In genomic region chr6:139154885-139155547, GRCh38 we compare ENCODE assay signal across 16 cellular contexts. TPM values are rescaled to one million over a fixed set of nuclear protein-coding genes. Genes with fewer than 3 reads are reported as not detected.
DNase-seq lines count a peak whose midpoint lies in the region; ATAC-seq and TF ChIP-seq lines count a peak whose summit lies in the region.
"Had no signal": no experiment of that assay in that cellular context is flagged by ENCODE, and none has a peak within 500 bp of the region (broad histone marks: within the 10 kb centered on the region; RNA-seq: fewer than 3 reads in every experiment).

No MANE protein-coding gene starts in this region.

- intact Hi-C loops in sciatic nerve (cut with DNase I) = no loop called here

- H3K9ac ChIP-seq in SK-N-MC (ENCODE audit: insufficient read length) = no peak overlapping the region
- H3K9ac ChIP-seq: KMS-11 had no signal

- H3K4me1 ChIP-seq in tibial nerve = peaks cover 0 to 56% (median 16%) of the 10 kb centered on the region in 4 donors

- H3K27ac Mint-ChIP-seq in stimulated activated naive CD8-positive, alpha-beta T cell treated with anti-CD3 and anti-CD28 coated beads, Interleukin-15, Interleukin-2, amounts not matched to agents 100 ng/mL and 50 ng/mL, for 24 hours = peak overlapping the region; percentile 99

- no peaks in the 10 kb centered on the region for H3K27me3 Mint-ChIP-seq in stimulated activated naive CD8-positive, alpha-beta T cell treated with anti-CD3 and anti-CD28 coated beads, Interleukin-15, Interleukin-2, amounts not matched to agents 100 ng/mL and 50 ng/mL, for 24 hours
- H3K27me3 Mint-ChIP-seq: effector memory CD8-positive, alpha-beta T cell; naive B cell had no signal

- no peak for DNase-seq in stimulated activated naive CD8-positive, alpha-beta T cell treated with anti-CD3 and anti-CD28 coated beads, Interleukin-15, Interleukin-2, amounts not matched to agents 100 U/mL and 50 U/mL, for 24 hours
- DNase-seq in SK-N-MC (ENCODE audit: low read depth, low spot score) (no peak), epithelial cell of esophagus (ENCODE audit: low read depth) (peak; percentile 67), sciatic nerve (ENCODE audit: low spot score) (no peak), tibial nerve (ENCODE audit: low spot score in 2 of 2) (no peak)
- DNase-seq: AML-193; Calu3; central memory CD4-positive, alpha-beta T cell; effector memory CD8-positive, alpha-beta T cell; naive B cell; NCI-H1105 treated with DMSO at 0.1 percent for 48 hours; NCI-H2171; SIG-M5 had no signal

- H3K27me3 ChIP-seq in tibial nerve = no peaks in the 10 kb centered on the region

- H3K36me3 ChIP-seq in SK-N-MC (ENCODE audit: insufficient read depth, low read length) (no peaks in the 10 kb centered on the region), tibial nerve (peaks cover 0 to 3% (median 0%) of the 10 kb centered on the region in 3 donors)

- no peak overlapping the region for H3K4me3 Mint-ChIP-seq in stimulated activated naive CD8-positive, alpha-beta T cell treated with anti-CD3 and anti-CD28 coated beads, Interleukin-15, Interleukin-2, amounts not matched to agents 100 ng/mL and 50 ng/mL, for 24 hours
- H3K4me3 Mint-ChIP-seq: naive B cell had no signal

- no peaks in the 10 kb centered on the region for H3K9me3 Mint-ChIP-seq in stimulated activated naive CD8-positive, alpha-beta T cell treated with anti-CD3 and anti-CD28 coated beads, Interleukin-15, Interleukin-2, amounts not matched to agents 100 ng/mL and 50 ng/mL, for 24 hours
- H3K9me3 Mint-ChIP-seq: effector memory CD8-positive, alpha-beta T cell; naive B cell had no signal

- peak overlapping the region; percentile 57; the same call in 1 of the 2 replicates for H3K27ac ChIP-seq in SK-N-MC
- no peak overlapping the region for H3K27ac ChIP-seq in tibial nerve
- H3K27ac ChIP-seq: KMS-11 had no signal

- TF ChIP-seq EP300 in tibial nerve (IDR thresholded peaks at IDR 0.05) = no peak

- 96% methylated on average over 9 of the region's 9 CpGs for WGBS in tibial nerve, 2 donors

- TF ChIP-seq POLR2A in tibial nerve (IDR thresholded peaks at IDR 0.05) = no peak

- peaks cover 86% of the 10 kb centered on the region for H3K4me1 Mint-ChIP-seq in stimulated activated naive CD8-positive, alpha-beta T cell treated with anti-CD3 and anti-CD28 coated beads, Interleukin-15, Interleukin-2, amounts not matched to agents 100 ng/mL and 50 ng/mL, for 24 hours (ENCODE audit: low read depth)

- ATAC-seq in stimulated activated naive CD8-positive, alpha-beta T cell treated with anti-CD3 and anti-CD28 coated beads, Interleukin-15, Interleukin-2, amounts not matched to agents 100 U/mL and 50 U/mL, for 24 hours = no peak
- ATAC-seq in sciatic nerve = no peak
- ATAC-seq in HG03135 (IDR thresholded peaks at IDR 0.05; ENCODE audit: unreplicated experiment) = no peak
- ATAC-seq: effector memory CD8-positive, alpha-beta T cell had no signal

- H3K36me3 Mint-ChIP-seq in stimulated activated naive CD8-positive, alpha-beta T cell treated with anti-CD3 and anti-CD28 coated beads, Interleukin-15, Interleukin-2, amounts not matched to agents 100 ng/mL and 50 ng/mL, for 24 hours (ENCODE audit: low read depth) = peaks cover 20% of the 10 kb centered on the region

- H3K9me3 ChIP-seq in SK-N-MC (ENCODE audit: low read depth, low read length) (no peaks in the 10 kb centered on the region), tibial nerve (no peaks in the 10 kb centered on the region)

- TF ChIP-seq CTCF in epithelial cell of esophagus (IDR thresholded peaks at IDR 0.05; ENCODE audit: insufficient read depth, low read depth, low read length, missing control alignments) (no peak), tibial nerve (IDR thresholded peaks at IDR 0.05) (no peak)

- no peak overlapping the region for H3K4me3 ChIP-seq in SK-N-MC
- H3K4me3 ChIP-seq in epithelial cell of esophagus (ENCODE audit: low read length) = no peak overlapping the region
- no peak overlapping the region for H3K4me3 ChIP-seq in tibial nerve

RNA-seq across cellular contexts. Expression of gene HECA, which starts 20.1 kb away (rescaled TPM):
- total RNA-seq in sciatic nerve (36.2 TPM), tibial nerve (10 to 100 TPM; 31.9 to 39.3 (median 35.7) TPM)
